8 cellular contexts compared by ENCODE assay signal in genomic region chr7:7641129-7641663, GRCh38. TPM values are rescaled to one million over a fixed set of nuclear protein-coding genes. Genes with fewer than 3 reads are reported as not detected.
DNase-seq lines count a peak whose midpoint lies in the region; ATAC-seq and TF ChIP-seq lines count a peak whose summit lies in the region.

No MANE protein-coding gene starts in this region.

- H3K4me1 Mint-ChIP-seq in activated CD4-positive, alpha-beta memory T cell treated with anti-CD3 and anti-CD28 coated beads, Interleukin-2, amount 10 ng/mL, durations not matched to agents 7 days and 5 days = peaks cover 36% of the 10 kb centered on the region

- peak overlapping the region; percentile 88 for H3K9ac ChIP-seq in rectal smooth muscle tissue (ENCODE audit: low read length)

- peak overlapping the region; percentile 90 for H3K27ac Mint-ChIP-seq in activated CD4-positive, alpha-beta memory T cell treated with anti-CD3 and anti-CD28 coated beads, Interleukin-2, amount 10 ng/mL, durations not matched to agents 7 days and 5 days

- H3K27me3 Mint-ChIP-seq in activated CD4-positive, alpha-beta memory T cell treated with anti-CD3 and anti-CD28 coated beads, Interleukin-2, amount 10 ng/mL, durations not matched to agents 7 days and 5 days = no peaks in the 10 kb centered on the region

- peak overlapping the region; percentile 84 for H3K27ac ChIP-seq in C4-2B
- peak overlapping the region; percentile 4 to 93 (median 85) for H3K27ac ChIP-seq in heart left ventricle
- H3K27ac ChIP-seq in rectal smooth muscle tissue (ENCODE audit: low read depth, low read length) = peak overlapping the region; percentile 85

- H3K9me3 ChIP-seq in heart left ventricle = no peaks in the 10 kb centered on the region

- H3K36me3 ChIP-seq in heart left ventricle (peaks cover 0 to 17% (median 13%) of the 10 kb centered on the region in 9 donors), rectal smooth muscle tissue (ENCODE audit: control insufficient read depth, insufficient read depth, low read length) (no peaks in the 10 kb centered on the region)

- intact Hi-C loops in heart left ventricle (cut with DNase I) = loop anchor here in 4 of 10 donors (2.0 to 10.0 kb wide), 5 partner anchors 40 to 328 kb away; partner anchors contain the start of gene GLCCI1 (in 3 of the 4)

- H3K9me3 Mint-ChIP-seq in activated CD4-positive, alpha-beta memory T cell treated with anti-CD3 and anti-CD28 coated beads, Interleukin-2, amount 10 ng/mL, durations not matched to agents 7 days and 5 days = no peaks in the 10 kb centered on the region

- ATAC-seq in GM18873 (IDR thresholded peaks at IDR 0.05; ENCODE audit: low FRiP score, unreplicated experiment) (peak; percentile 2), HG03175 (IDR thresholded peaks at IDR 0.05; ENCODE audit: unreplicated experiment) (peak; percentile 22), heart left ventricle (peak in 1 of 4 donors; percentile 6)

- TF ChIP-seq CTCF in C4-2B (conservative IDR thresholded peaks at IDR 0.05) = no peak
- no peak for TF ChIP-seq CTCF in heart left ventricle (IDR thresholded peaks at IDR 0.05)

- H3K4me1 ChIP-seq in heart left ventricle (peaks cover 0 to 22% (median 16%) of the 10 kb centered on the region in 12 donors), rectal smooth muscle tissue (ENCODE audit: control insufficient read depth, insufficient read depth, low read length) (peaks cover 5% of the 10 kb centered on the region)

- H3K4me3 Mint-ChIP-seq in activated CD4-positive, alpha-beta memory T cell treated with anti-CD3 and anti-CD28 coated beads, Interleukin-2, amount 10 ng/mL, durations not matched to agents 7 days and 5 days = peak overlapping the region; percentile 90

- 4 to 6% (median 5%) methylated on average over 20 to 22 of the region's 22 CpGs for WGBS in heart left ventricle, 4 donors

- H3K4me3 ChIP-seq in heart left ventricle (peak overlapping the region; percentile 65 to 91 (median 83)), rectal smooth muscle tissue (ENCODE audit: low read length) (peak overlapping the region; percentile 96)

- CTCF ChIA-PET in activated CD4-positive, alpha-beta memory T cell treated with anti-CD3 and anti-CD28 coated beads, Interleukin-2, amount 10 ng/mL, durations not matched to agents 7 days and 5 days (lab: Charles Lee) = interaction anchor here (0.8 to 2.1 kb wide), 6 partner anchors 12 to 688 kb away, joined by 3 to 7 read pairs (median 4); no protein-coding TSS in a partner anchor

- no peaks in the 10 kb centered on the region for H3K27me3 ChIP-seq in heart left ventricle
- no peaks in the 10 kb centered on the region for H3K27me3 ChIP-seq in rectal smooth muscle tissue (ENCODE audit: control insufficient read depth, insufficient read depth, low read length)

- no peak for TF ChIP-seq POLR2A in heart left ventricle (IDR thresholded peaks at IDR 0.05)

- DNase-seq in activated CD4-positive, alpha-beta memory T cell treated with anti-CD3 and anti-CD28 coated beads, Interleukin-2, amount 10 ng/mL, durations not matched to agents 7 days and 5 days = no peak
- DNase-seq in heart left ventricle = peak in 2 of 5 donors; percentile 21 to 29
- no peak for DNase-seq in NCI-H2196 (lab: John Stamatoyannopoulos, UW; ENCODE audit: unreplicated experiment)
- no peak for DNase-seq in NCI-H1436 (lab: John Stamatoyannopoulos, UW)

- peaks cover 39% of the 10 kb centered on the region for H3K36me3 Mint-ChIP-seq in activated CD4-positive, alpha-beta memory T cell treated with anti-CD3 and anti-CD28 coated beads, Interleukin-2, amount 10 ng/mL, durations not matched to agents 7 days and 5 days (ENCODE audit: low read depth)

- POLR2A ChIA-PET in activated CD4-positive, alpha-beta memory T cell treated with anti-CD3 and anti-CD28 coated beads, Interleukin-2, amount 10 ng/mL, durations not matched to agents 7 days and 5 days (lab: Charles Lee) = interaction anchor here (0.6 to 4.1 kb wide), 29 partner anchors 9 to 619 kb away, joined by 3 to 61 read pairs (median 5); partner anchors contain the start of genes C1GALT1, GLCCI1, MIOS and RPA3

RNA-seq across cellular contexts. Expression of gene UMAD1, which starts 0.6 kb away (rescaled TPM):
- 10 to 100 TPM; 16.1 to 16.7 TPM for total RNA-seq in activated CD4-positive, alpha-beta memory T cell treated with anti-CD3 and anti-CD28 coated beads, Interleukin-2, amount 10 ng/mL, durations not matched to agents 7 days and 5 days
- 10 to 100 TPM; 10.1 to 19.7 (median 15.6) TPM for total RNA-seq in heart left ventricle
- polyA plus RNA-seq in heart left ventricle = 10 to 100 TPM in 1 of 2 donors, 1 to 10 TPM in 1; 3.5 to 12.0 TPM
